29 cellular contexts compared by ENCODE assay signal in genomic region chr21:25977068-25977611, GRCh38.
"Had no signal": no experiment of that assay in that cellular context is flagged by ENCODE, and none has a peak within 500 bp of the region (broad histone marks: within the 10 kb centered on the region; RNA-seq: fewer than 3 reads in every experiment).

No MANE protein-coding gene starts in this region.

- H3K27me3 ChIP-seq: ascending aorta, cardiac muscle cell, heart left ventricle, ovary, sigmoid colon, suprapubic skin, tibial artery had no signal

- H3K9me3 ChIP-seq: ascending aorta, heart left ventricle, ovary, prostate gland, sigmoid colon, suprapubic skin, tibial artery had no signal

- H3K4me3 Mint-ChIP-seq: activated naive CD8-positive, alpha-beta T cell treated with anti-CD3 and anti-CD28 coated beads, Interleukin-2, amount 10 ng/mL, durations not matched to agents 7 days and 5 days; brain; naive B cell; stimulated activated memory B cell treated with anti-CD40 and anti-IgM and Interleukin-4, amounts not matched to agents 10 μg/mL and 1 μg/mL and 100 μg/mL, for 72 hours; stimulated activated naive CD8-positive, alpha-beta T cell treated with anti-CD3 and anti-CD28 coated beads, Interleukin-15, amount 100 ng/mL, for 72 hours; T-helper 1 cell treated with Interleukin-12 subunit alpha and Interleukin-12 subunit beta and Interleukin-4 antibody, amounts not matched to agents 30 μg/mL and 1 μg/mL, for 36 hours had no signal

- H3K4me1 ChIP-seq: ascending aorta, prostate gland, sigmoid colon, suprapubic skin, tibial artery had no signal

- H3K4me3 ChIP-seq: ascending aorta, cardiac muscle cell, coronary artery, heart left ventricle, ovary, prostate gland, sigmoid colon, suprapubic skin, tibial artery had no signal

- H3K27ac Mint-ChIP-seq: activated naive CD8-positive, alpha-beta T cell treated with anti-CD3 and anti-CD28 coated beads, Interleukin-2, amount 10 ng/mL, durations not matched to agents 7 days and 5 days; stimulated activated memory B cell treated with anti-CD40 and anti-IgM and Interleukin-4, amounts not matched to agents 10 μg/mL and 1 μg/mL and 100 μg/mL, for 72 hours; stimulated activated naive CD8-positive, alpha-beta T cell treated with anti-CD3 and anti-CD28 coated beads, Interleukin-15, amount 100 ng/mL, for 72 hours; T-helper 1 cell treated with Interleukin-12 subunit alpha and Interleukin-12 subunit beta and Interleukin-4 antibody, amounts not matched to agents 30 μg/mL and 1 μg/mL, for 36 hours had no signal

- H3K4me1 Mint-ChIP-seq: activated naive CD8-positive, alpha-beta T cell treated with anti-CD3 and anti-CD28 coated beads, Interleukin-2, amount 10 ng/mL, durations not matched to agents 7 days and 5 days; naive B cell; stimulated activated memory B cell treated with anti-CD40 and anti-IgM and Interleukin-4, amounts not matched to agents 10 μg/mL and 1 μg/mL and 100 μg/mL, for 72 hours had no signal

- ATAC-seq: esophagus mucosa; heart left ventricle; left lobe of liver; stimulated activated memory B cell treated with anti-CD40 and anti-IgM and Interleukin-4, amounts not matched to agents 10 μg/mL and 1 μg/mL and 100 μg/mL, for 72 hours; stimulated activated naive CD8-positive, alpha-beta T cell treated with anti-CD3 and anti-CD28 coated beads, Interleukin-15, amount 100 ng/mL, for 72 hours had no signal

- H3K9me3 Mint-ChIP-seq: activated naive CD8-positive, alpha-beta T cell treated with anti-CD3 and anti-CD28 coated beads, Interleukin-2, amount 10 ng/mL, durations not matched to agents 7 days and 5 days; stimulated activated memory B cell treated with anti-CD40 and anti-IgM and Interleukin-4, amounts not matched to agents 10 μg/mL and 1 μg/mL and 100 μg/mL, for 72 hours; stimulated activated naive CD8-positive, alpha-beta T cell treated with anti-CD3 and anti-CD28 coated beads, Interleukin-15, amount 100 ng/mL, for 72 hours had no signal

- H3K36me3 ChIP-seq: ovary had no signal

- DNase-seq: activated CD4-positive, alpha-beta T cell treated with anti-CD3 and anti-CD28 coated beads for 48 hours; activated CD4-positive, alpha-beta T cell treated with anti-CD3 and anti-CD28 coated beads, Interleukin-2, amount 50 U/mL, for 48 hours; activated CD8-positive, alpha-beta memory T cell treated with anti-CD3 and anti-CD28 coated beads for 24 hours; activated gamma-delta T cell; activated naive CD8-positive, alpha-beta T cell treated with anti-CD3 and anti-CD28 coated beads, Interleukin-2, amount 10 ng/mL, durations not matched to agents 7 days and 5 days; foreskin fibroblast; heart left ventricle; hypothalamus; naive B cell; ovary; sigmoid colon; small intestine; stimulated activated CD4-positive, alpha-beta T cell treated with anti-CD3 and anti-CD28 coated beads, Interleukin-4, amount 100 ng/mL, for 4 hours; stimulated activated CD8-positive, alpha-beta memory T cell treated with anti-CD3 and anti-CD28 coated beads, Interleukin-4, amount 100 ng/mL, for 48 hours; stimulated activated naive CD8-positive, alpha-beta T cell treated with anti-CD3 and anti-CD28 coated beads, Interleukin-15, amount 100 ng/mL, for 72 hours; SW 1271; T-helper 9 cell; tibial artery had no signal

- H3K27ac ChIP-seq: ascending aorta, cardiac muscle cell, coronary artery, heart left ventricle, ovary, prostate gland, sigmoid colon, suprapubic skin, tibial artery, VCaP had no signal

- H3K27me3 Mint-ChIP-seq: activated naive CD8-positive, alpha-beta T cell treated with anti-CD3 and anti-CD28 coated beads, Interleukin-2, amount 10 ng/mL, durations not matched to agents 7 days and 5 days; brain; naive B cell; stimulated activated memory B cell treated with anti-CD40 and anti-IgM and Interleukin-4, amounts not matched to agents 10 μg/mL and 1 μg/mL and 100 μg/mL, for 72 hours; stimulated activated naive CD8-positive, alpha-beta T cell treated with anti-CD3 and anti-CD28 coated beads, Interleukin-15, amount 100 ng/mL, for 72 hours had no signal
